In the genomic region with DNA sequence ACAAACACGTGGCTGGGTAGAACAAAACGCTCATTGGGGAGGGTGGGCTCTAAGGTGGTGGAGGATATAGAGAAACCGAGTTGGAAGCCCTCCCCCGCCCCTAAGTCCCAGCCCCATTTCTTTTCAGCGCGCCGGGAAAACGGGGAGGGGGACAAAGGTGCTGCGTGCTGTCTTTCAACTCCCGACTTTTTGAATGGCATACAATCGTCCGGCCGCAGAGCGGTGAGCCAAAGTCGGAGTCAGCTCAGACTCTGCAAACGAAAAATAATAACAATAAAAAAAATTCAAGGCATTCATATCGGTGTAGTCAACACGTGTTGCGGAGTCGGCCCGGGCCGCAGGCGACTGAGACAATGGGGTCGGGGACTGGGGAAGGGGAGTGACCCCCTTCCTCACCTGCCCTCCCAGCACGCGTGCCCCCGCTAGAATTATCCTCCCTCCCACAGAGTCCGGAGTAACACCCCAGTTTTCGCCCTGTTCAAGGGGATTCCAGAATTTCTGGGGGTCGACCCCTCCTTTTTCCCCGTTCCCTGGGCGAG, we compare ENCODE assay signal across 2 cellular contexts.
TF ChIP-seq lines count a peak whose summit lies in the region.

No MANE protein-coding gene starts in this region.

TF ChIP-seq in IMR-90, 13 proteins besides CTCF, POLR2A, EP300 and RAD21:
- TF ChIP-seq NFE2L2 (IDR thresholded peaks at IDR 0.05; ENCODE audit: low read depth, low read length) (no peak), SMC3 (IDR thresholded peaks at IDR 0.05; ENCODE audit: low read depth, low read length) (no peak), CHD1 (IDR thresholded peaks at IDR 0.05; ENCODE audit: low read depth, low read length) (no peak), MAFK (IDR thresholded peaks at IDR 0.05; ENCODE audit: low read depth, low read length) (no peak), RCOR1 (IDR thresholded peaks at IDR 0.05; ENCODE audit: insufficient replicate concordance, low read length) (no peak), FOS (IDR thresholded peaks at IDR 0.05; ENCODE audit: low read depth, low read length) (no peak), RFX5 (IDR thresholded peaks at IDR 0.05; ENCODE audit: low read depth, low read length) (no peak)

TF ChIP-seq in GM12878, 131 proteins besides CTCF, POLR2A, EP300 and RAD21:
- no peak for TF ChIP-seq KLF5 (IDR thresholded peaks at IDR 0.05; ENCODE audit: partially characterized antibody)
- 0 out of 2 replicates have a peak, but pooled peaks have one; percentile 26 for TF ChIP-seq BMI1 (IDR thresholded peaks at IDR 0.05; ENCODE audit: borderline replicate concordance)
